12 cellular contexts compared by ENCODE assay signal in genomic region chrX:86149089-86149488, GRCh38. TPM values are rescaled to one million over a fixed set of nuclear protein-coding genes. Genes with fewer than 3 reads are reported as not detected.
DNase-seq lines count a peak whose midpoint lies in the region; ATAC-seq and TF ChIP-seq lines count a peak whose summit lies in the region.
"Had no signal": no experiment of that assay in that cellular context is flagged by ENCODE, and none has a peak within 500 bp of the region (broad histone marks: within the 10 kb centered on the region; RNA-seq: fewer than 3 reads in every experiment).

No MANE protein-coding gene starts in this region.

- peaks cover 23% of the 10 kb centered on the region for H3K27me3 Mint-ChIP-seq in activated CD8-positive, alpha-beta T cell treated with anti-CD3 and anti-CD28 coated beads for 36 hours
- H3K27me3 Mint-ChIP-seq in activated CD8-positive, alpha-beta T cell treated with anti-CD3 and anti-CD28 coated beads, Interleukin-2, amount 10 ng/mL, durations not matched to agents 7 days and 5 days (ENCODE audit: low read depth), result peaks cover 23% of the 10 kb centered on the region
- H3K27me3 Mint-ChIP-seq in activated T-helper 1 cell treated with anti-CD3 and anti-CD28 coated beads, Interleukin-12 subunit alpha, Interleukin-12 subunit beta, Interleukin-2, Interleukin-4 antibody, amounts not matched to agents 30 ng/mL and 10 ng/mL and 1 ng/mL, durations not matched to agents 14 hours and 24 hours and 36 hours (ENCODE audit: insufficient read depth), result peaks cover 15% of the 10 kb centered on the region
- H3K27me3 Mint-ChIP-seq in immature natural killer cell (ENCODE audit: low read depth in 3 of 3), result peaks cover 6 to 18% (median 15%) of the 10 kb centered on the region in 3 donors
- H3K27me3 Mint-ChIP-seq in stimulated activated naive B cell treated with anti-CD40 and anti-IgM and Interleukin-4, amounts not matched to agents 10 μg/mL and 1 μg/mL and 100 μg/mL, for 72 hours, result peaks cover 26 to 35% of the 10 kb centered on the region in 2 donors

- H3K36me3 Mint-ChIP-seq in activated CD8-positive, alpha-beta T cell treated with anti-CD3 and anti-CD28 coated beads for 36 hours (ENCODE audit: low read depth), result no peaks in the 10 kb centered on the region
- H3K36me3 Mint-ChIP-seq in activated CD8-positive, alpha-beta T cell treated with anti-CD3 and anti-CD28 coated beads, Interleukin-2, amount 10 ng/mL, durations not matched to agents 7 days and 5 days (ENCODE audit: low read depth), result no peaks in the 10 kb centered on the region
- H3K36me3 Mint-ChIP-seq in activated T-helper 1 cell treated with anti-CD3 and anti-CD28 coated beads, Interleukin-12 subunit alpha, Interleukin-12 subunit beta, Interleukin-2, Interleukin-4 antibody, amounts not matched to agents 30 ng/mL and 10 ng/mL and 1 ng/mL, durations not matched to agents 14 hours and 24 hours and 36 hours (ENCODE audit: low read depth), result no peaks in the 10 kb centered on the region
- H3K36me3 Mint-ChIP-seq in immature natural killer cell, result no peaks in the 10 kb centered on the region
- H3K36me3 Mint-ChIP-seq in stimulated activated naive B cell treated with anti-CD40 and anti-IgM and Interleukin-4, amounts not matched to agents 10 μg/mL and 1 μg/mL and 100 μg/mL, for 72 hours, result peaks cover 0 to 2% of the 10 kb centered on the region in 2 donors

- ATAC-seq in activated CD8-positive, alpha-beta T cell treated with anti-CD3 and anti-CD28 coated beads for 36 hours, result no peak
- ATAC-seq in activated CD8-positive, alpha-beta T cell treated with anti-CD3 and anti-CD28 coated beads, Interleukin-2, amount 10 ng/mL, durations not matched to agents 7 days and 5 days, result no peak
- ATAC-seq in stimulated activated naive B cell treated with anti-CD40 and anti-IgM and Interleukin-4, amounts not matched to agents 10 μg/mL and 1 μg/mL and 100 μg/mL, for 72 hours (replicated peaks), result no peak

- intact Hi-C loops in activated CD8-positive, alpha-beta T cell treated with anti-CD3 and anti-CD28 coated beads for 36 hours (cut with micrococcal nuclease), result no loop called here
- intact Hi-C loops in activated T-helper 1 cell treated with anti-CD3 and anti-CD28 coated beads, Interleukin-12 subunit alpha, Interleukin-12 subunit beta, Interleukin-2, Interleukin-4 antibody, amounts not matched to agents 30 ng/mL and 10 ng/mL and 1 ng/mL, durations not matched to agents 14 hours and 24 hours and 36 hours (cut with micrococcal nuclease), result no loop called here
- intact Hi-C loops in cardiac septum (cut with DNase I), result no loop called here

- no peaks in the 10 kb centered on the region for H3K9me3 Mint-ChIP-seq in activated CD8-positive, alpha-beta T cell treated with anti-CD3 and anti-CD28 coated beads for 36 hours
- no peaks in the 10 kb centered on the region for H3K9me3 Mint-ChIP-seq in activated CD8-positive, alpha-beta T cell treated with anti-CD3 and anti-CD28 coated beads, Interleukin-2, amount 10 ng/mL, durations not matched to agents 7 days and 5 days (ENCODE audit: insufficient read depth)
- H3K9me3 Mint-ChIP-seq in activated T-helper 1 cell treated with anti-CD3 and anti-CD28 coated beads, Interleukin-12 subunit alpha, Interleukin-12 subunit beta, Interleukin-2, Interleukin-4 antibody, amounts not matched to agents 30 ng/mL and 10 ng/mL and 1 ng/mL, durations not matched to agents 14 hours and 24 hours and 36 hours, result no peaks in the 10 kb centered on the region
- H3K9me3 Mint-ChIP-seq in immature natural killer cell, result peaks cover 0 to 5% (median 0%) of the 10 kb centered on the region in 6 donors
- peaks cover 0 to 6% of the 10 kb centered on the region in 2 donors for H3K9me3 Mint-ChIP-seq in stimulated activated naive B cell treated with anti-CD40 and anti-IgM and Interleukin-4, amounts not matched to agents 10 μg/mL and 1 μg/mL and 100 μg/mL, for 72 hours

- H3K4me3 Mint-ChIP-seq in activated CD8-positive, alpha-beta T cell treated with anti-CD3 and anti-CD28 coated beads for 36 hours, result peak overlapping the region; percentile 63
- no peak overlapping the region for H3K4me3 Mint-ChIP-seq in activated CD8-positive, alpha-beta T cell treated with anti-CD3 and anti-CD28 coated beads, Interleukin-2, amount 10 ng/mL, durations not matched to agents 7 days and 5 days
- H3K4me3 Mint-ChIP-seq in activated T-helper 1 cell treated with anti-CD3 and anti-CD28 coated beads, Interleukin-12 subunit alpha, Interleukin-12 subunit beta, Interleukin-2, Interleukin-4 antibody, amounts not matched to agents 30 ng/mL and 10 ng/mL and 1 ng/mL, durations not matched to agents 14 hours and 24 hours and 36 hours, result peak overlapping the region; percentile 72
- H3K4me3 Mint-ChIP-seq in immature natural killer cell, result peak overlapping the region; percentile 58 to 75 (median 65)
- H3K4me3 Mint-ChIP-seq in stimulated activated naive B cell treated with anti-CD40 and anti-IgM and Interleukin-4, amounts not matched to agents 10 μg/mL and 1 μg/mL and 100 μg/mL, for 72 hours, result peak overlapping the region; percentile 83 to 85

- TF ChIP-seq CTCF in activated CD8-positive, alpha-beta T cell treated with anti-CD3 and anti-CD28 coated beads for 36 hours (IDR thresholded peaks at IDR 0.05), result no peak

- CTCF ChIA-PET in activated CD8-positive, alpha-beta T cell treated with anti-CD3 and anti-CD28 coated beads for 36 hours (lab: Charles Lee), result no interaction called here
- CTCF ChIA-PET in activated CD8-positive, alpha-beta T cell treated with anti-CD3 and anti-CD28 coated beads, Interleukin-2, amount 10 ng/mL, durations not matched to agents 7 days and 5 days (lab: Charles Lee), result no interaction called here

- H3K4me1 Mint-ChIP-seq in activated CD8-positive, alpha-beta T cell treated with anti-CD3 and anti-CD28 coated beads for 36 hours (ENCODE audit: low read depth), result peaks cover 8% of the 10 kb centered on the region
- peaks cover 3% of the 10 kb centered on the region for H3K4me1 Mint-ChIP-seq in activated CD8-positive, alpha-beta T cell treated with anti-CD3 and anti-CD28 coated beads, Interleukin-2, amount 10 ng/mL, durations not matched to agents 7 days and 5 days (ENCODE audit: low read depth)
- no peaks in the 10 kb centered on the region for H3K4me1 Mint-ChIP-seq in activated T-helper 1 cell treated with anti-CD3 and anti-CD28 coated beads, Interleukin-12 subunit alpha, Interleukin-12 subunit beta, Interleukin-2, Interleukin-4 antibody, amounts not matched to agents 30 ng/mL and 10 ng/mL and 1 ng/mL, durations not matched to agents 14 hours and 24 hours and 36 hours (ENCODE audit: low read depth)
- peaks cover 7% of the 10 kb centered on the region in 2 donors for H3K4me1 Mint-ChIP-seq in immature natural killer cell
- peaks cover 11 to 17% of the 10 kb centered on the region in 2 donors for H3K4me1 Mint-ChIP-seq in stimulated activated naive B cell treated with anti-CD40 and anti-IgM and Interleukin-4, amounts not matched to agents 10 μg/mL and 1 μg/mL and 100 μg/mL, for 72 hours

- DNase-seq in activated CD8-positive, alpha-beta T cell treated with anti-CD3 and anti-CD28 coated beads for 36 hours, result no peak
- DNase-seq in activated CD8-positive, alpha-beta T cell treated with anti-CD3 and anti-CD28 coated beads, Interleukin-2, amount 10 ng/mL, durations not matched to agents 7 days and 5 days, result no peak
- DNase-seq in activated T-helper 1 cell treated with anti-CD3 and anti-CD28 coated beads, Interleukin-12 subunit alpha, Interleukin-12 subunit beta, Interleukin-2, Interleukin-4 antibody, amounts not matched to agents 30 ng/mL and 10 ng/mL and 1 ng/mL, durations not matched to agents 14 hours and 24 hours and 36 hours (ENCODE audit: low spot score), result no peak
- DNase-seq in immature natural killer cell (no peak), occipital lobe (lab: John Stamatoyannopoulos, UW) (no peak), cardiac septum (ENCODE audit: low spot score) (no peak)
- DNase-seq in stimulated activated naive B cell treated with anti-CD40 and anti-IgM and Interleukin-4, amounts not matched to agents 10 μg/mL and 1 μg/mL and 100 μg/mL, for 72 hours, result no peak
- no peak for DNase-seq in stimulated activated CD4-positive, alpha-beta T cell treated with anti-CD3 and anti-CD28 coated beads, Interleukin-4, amount 100 ng/mL, for 24 hours
- DNase-seq: activated naive CD4-positive, alpha-beta T cell treated with Interleukin-2 at 50 U/mL for 16 hours; NCI-H510A treated with DMSO at 0.1 percent for 48 hours; stimulated activated CD4-positive, alpha-beta T cell treated with anti-CD3 and anti-CD28 coated beads, Interleukin-4, amount 100 ng/mL, for 1 hour had no signal

- no peak overlapping the region for H3K27ac Mint-ChIP-seq in activated CD8-positive, alpha-beta T cell treated with anti-CD3 and anti-CD28 coated beads for 36 hours
- no peak overlapping the region for H3K27ac Mint-ChIP-seq in activated CD8-positive, alpha-beta T cell treated with anti-CD3 and anti-CD28 coated beads, Interleukin-2, amount 10 ng/mL, durations not matched to agents 7 days and 5 days
- no peak overlapping the region for H3K27ac Mint-ChIP-seq in activated T-helper 1 cell treated with anti-CD3 and anti-CD28 coated beads, Interleukin-12 subunit alpha, Interleukin-12 subunit beta, Interleukin-2, Interleukin-4 antibody, amounts not matched to agents 30 ng/mL and 10 ng/mL and 1 ng/mL, durations not matched to agents 14 hours and 24 hours and 36 hours
- no peak overlapping the region for H3K27ac Mint-ChIP-seq in immature natural killer cell
- no peak overlapping the region for H3K27ac Mint-ChIP-seq in stimulated activated naive B cell treated with anti-CD40 and anti-IgM and Interleukin-4, amounts not matched to agents 10 μg/mL and 1 μg/mL and 100 μg/mL, for 72 hours

- POLR2A ChIA-PET in activated CD8-positive, alpha-beta T cell treated with anti-CD3 and anti-CD28 coated beads for 36 hours (lab: Charles Lee), result no interaction called here
- POLR2A ChIA-PET in activated CD8-positive, alpha-beta T cell treated with anti-CD3 and anti-CD28 coated beads, Interleukin-2, amount 10 ng/mL, durations not matched to agents 7 days and 5 days (lab: Charles Lee), result no interaction called here

RNA-seq across cellular contexts. Expression of gene DACH2, which starts 0.8 kb away (rescaled TPM):
- total RNA-seq in activated CD8-positive, alpha-beta T cell treated with anti-CD3 and anti-CD28 coated beads for 36 hours, result not detected
- not detected for total RNA-seq in activated CD8-positive, alpha-beta T cell treated with anti-CD3 and anti-CD28 coated beads, Interleukin-2, amount 10 ng/mL, durations not matched to agents 7 days and 5 days
- total RNA-seq in activated T-helper 1 cell treated with anti-CD3 and anti-CD28 coated beads, Interleukin-12 subunit alpha, Interleukin-12 subunit beta, Interleukin-2, Interleukin-4 antibody, amounts not matched to agents 30 ng/mL and 10 ng/mL and 1 ng/mL, durations not matched to agents 14 hours and 24 hours and 36 hours, result not detected in 2 replicates
- polyA plus RNA-seq in immature natural killer cell, result not detected
- total RNA-seq in occipital lobe (6.4 TPM), cardiac septum (not detected)
- total RNA-seq: mesenteric fat pad had no signal
